17 cellular contexts compared by ENCODE assay signal in the genomic region with DNA sequence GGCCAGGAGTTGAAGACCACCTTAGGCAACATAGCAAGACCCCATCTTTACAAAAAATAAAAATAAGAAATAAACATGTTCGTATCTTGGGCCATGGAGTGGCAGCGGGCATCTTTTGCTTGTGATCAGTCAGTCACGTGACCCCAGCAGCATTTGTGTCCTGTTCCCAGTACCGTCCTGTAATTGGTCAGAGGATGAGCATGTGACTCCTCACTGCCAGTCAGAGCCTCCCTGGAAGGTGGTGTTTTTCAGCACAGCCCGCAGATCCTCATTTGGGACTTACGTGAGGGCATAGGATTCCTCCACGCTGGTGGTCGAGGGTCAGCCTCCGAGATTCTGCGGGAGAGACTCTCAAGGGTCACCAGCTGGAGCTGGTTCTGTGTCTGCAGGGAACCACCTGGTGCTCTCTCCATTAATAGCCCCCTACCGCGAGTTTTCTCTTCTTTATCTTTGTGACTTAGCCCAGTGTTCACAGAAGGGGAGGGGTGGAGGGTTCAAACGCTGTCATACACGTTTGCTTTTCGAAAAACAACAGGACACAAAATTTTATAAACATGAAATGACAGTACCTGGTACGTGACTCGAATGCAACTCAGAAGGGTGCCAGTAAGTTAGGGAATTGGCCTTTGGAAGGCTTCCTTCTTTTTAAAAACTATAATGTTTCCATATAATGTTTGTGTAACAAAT. TPM values are rescaled to one million over a fixed set of nuclear protein-coding genes. Genes with fewer than 3 reads are reported as not detected.
DNase-seq lines count a peak whose midpoint lies in the region; ATAC-seq and TF ChIP-seq lines count a peak whose summit lies in the region.
"Had no signal": no experiment of that assay in that cellular context is flagged by ENCODE, and none has a peak within 500 bp of the region (broad histone marks: within the 10 kb centered on the region; RNA-seq: fewer than 3 reads in every experiment).

No MANE protein-coding gene starts in this region.

- H3K27me3 Mint-ChIP-seq in glutamatergic neuron (ENCODE audit: unreplicated experiment) (no peaks in the 10 kb centered on the region), natural killer cell (ENCODE audit: low read depth in 2 of 2) (peaks cover 0 to 5% of the 10 kb centered on the region in 2 donors)
- H3K27me3 Mint-ChIP-seq: activated naive CD4-positive, alpha-beta T cell treated with anti-CD3 and anti-CD28 coated beads, Interleukin-2, amount 50 U/mL, for 24 hours had no signal

- H3K4me1 Mint-ChIP-seq in glutamatergic neuron (ENCODE audit: low read depth, unreplicated experiment) (peaks cover 15% of the 10 kb centered on the region), natural killer cell (no peaks in the 10 kb centered on the region)

- ATAC-seq in natural killer cell: no peak

- H3K36me3 ChIP-seq in testis (ENCODE audit: low read depth, missing control alignments): no peaks in the 10 kb centered on the region
- H3K36me3 ChIP-seq: vagina had no signal

- H3K4me3 ChIP-seq in testis: peak overlapping the region in 1 of 2 donors; percentile 3
- H3K4me3 ChIP-seq: GM23248, vagina had no signal

- H3K36me3 Mint-ChIP-seq in glutamatergic neuron (ENCODE audit: unreplicated experiment) (no peaks in the 10 kb centered on the region), natural killer cell (no peaks in the 10 kb centered on the region)
- H3K36me3 Mint-ChIP-seq: activated naive CD4-positive, alpha-beta T cell treated with anti-CD3 and anti-CD28 coated beads, Interleukin-2, amount 50 U/mL, for 24 hours had no signal

- DNase-seq in activated effector memory CD4-positive, alpha-beta T cell treated with anti-CD3 and anti-CD28 coated beads, Interleukin-2, amount 50 U/mL, for 16 hours: peak; percentile 43
- no peak for DNase-seq in activated effector memory CD4-positive, alpha-beta T cell treated with Interleukin-2 at 50 U/mL for 16 hours
- DNase-seq in NCI-H524 treated with DMSO at 0.1 percent for 48 hours (lab: John Stamatoyannopoulos, UW) (peak; percentile 100), glutamatergic neuron (no peak), testis (peak; percentile 73), SW 1271 (lab: John Stamatoyannopoulos, UW) (no peak), natural killer cell (no peak), ureter (ENCODE audit: low spot score) (no peak)
- DNase-seq: central memory CD4-positive, alpha-beta T cell; DMS 273 treated with DMSO at 0.1 percent for 48 hours; GM23248; mammary epithelial cell; NCI-H1105; RPMI8226; stimulated activated CD8-positive, alpha-beta memory T cell treated with anti-CD3 and anti-CD28 coated beads, Interleukin-4, amount 100 ng/mL, for 48 hours had no signal

- no peak overlapping the region for H3K27ac ChIP-seq in testis
- H3K27ac ChIP-seq: GM23248, vagina had no signal

- TF ChIP-seq CTCF in glutamatergic neuron (IDR thresholded peaks at IDR 0.05; ENCODE audit: partially characterized antibody, unreplicated experiment) (no peak), testis (IDR thresholded peaks at IDR 0.05) (no peak), natural killer cell (IDR thresholded peaks at IDR 0.05) (no peak)

- no peaks in the 10 kb centered on the region for H3K4me1 ChIP-seq in testis

- peak overlapping the region; percentile 27 for H3K4me3 Mint-ChIP-seq in glutamatergic neuron (ENCODE audit: unreplicated experiment)
- H3K4me3 Mint-ChIP-seq in natural killer cell: no peak overlapping the region
- H3K4me3 Mint-ChIP-seq: activated naive CD4-positive, alpha-beta T cell treated with anti-CD3 and anti-CD28 coated beads, Interleukin-2, amount 50 U/mL, for 24 hours had no signal

- H3K9me3 ChIP-seq in testis: no peaks in the 10 kb centered on the region
- H3K9me3 ChIP-seq: vagina had no signal

- H3K9me3 Mint-ChIP-seq in glutamatergic neuron (ENCODE audit: unreplicated experiment) (no peaks in the 10 kb centered on the region), natural killer cell (no peaks in the 10 kb centered on the region)
- H3K9me3 Mint-ChIP-seq: activated naive CD4-positive, alpha-beta T cell treated with anti-CD3 and anti-CD28 coated beads, Interleukin-2, amount 50 U/mL, for 24 hours had no signal

- peak overlapping the region; percentile 15 for H3K27ac Mint-ChIP-seq in glutamatergic neuron (ENCODE audit: unreplicated experiment)
- H3K27ac Mint-ChIP-seq in natural killer cell: no peak overlapping the region
- H3K27ac Mint-ChIP-seq: activated naive CD4-positive, alpha-beta T cell treated with anti-CD3 and anti-CD28 coated beads, Interleukin-2, amount 50 U/mL, for 24 hours had no signal

- WGBS in testis, 2 donors: 49 to 58% methylated on average over 16 to 17 of the region's 17 CpGs

- intact Hi-C loops in testis (cut with DNase I; ENCODE audit: low total_unique reads) (no loop called here), natural killer cell (cut with micrococcal nuclease) (no loop called here)

- TF ChIP-seq POLR2A in testis (IDR thresholded peaks at IDR 0.05): no peak

- no peaks in the 10 kb centered on the region for H3K27me3 ChIP-seq in testis
- H3K27me3 ChIP-seq: vagina had no signal

RNA-seq across cellular contexts. Expression of a gene that starts 17.2 kb away (rescaled TPM):
- total RNA-seq in glutamatergic neuron (ENCODE audit: unreplicated experiment): 24.0 TPM
- 10 to 100 TPM; 32.9 to 40.3 TPM for total RNA-seq in testis
- 60.9 TPM for polyA plus RNA-seq in testis (ENCODE audit: insufficient read depth, low read depth, low replicate concordance)
- total RNA-seq in natural killer cell: under 1 TPM; 0.23 to 0.54 (median 0.50) TPM
- total RNA-seq in ureter: 40.0 TPM

Comparison
In these comparisons a context has a peak if more than half of its experiments do, and no peak if none do; other contexts are left out.
1. DNase-seq: peak in activated effector memory CD4-positive, alpha-beta T cell treated with anti-CD3 and anti-CD28 coated beads, Interleukin-2, amount 50 U/mL, for 16 hours (single experiment), NCI-H524 treated with DMSO at 0.1 percent for 48 hours (single experiment) and testis (single experiment); none in activated effector memory CD4-positive, alpha-beta T cell treated with Interleukin-2 at 50 U/mL for 16 hours (single experiment), glutamatergic neuron (single experiment), SW 1271 (0 of 2), natural killer cell (single experiment) and ureter (single experiment).
2. RNA of a gene that starts 17.2 kb away (total RNA-seq): 32.9 to 40.3 TPM in testis, 40.0 TPM in ureter (single experiment) and 24.0 TPM in glutamatergic neuron (single experiment); 0.23 to 0.54 TPM in natural killer cell; every median in the first group is over 10 times any median in the second.